In genomic region chr4:154478128-154478527, GRCh38 we compare ENCODE assay signal across 18 cellular contexts. TPM values are rescaled to one million over a fixed set of nuclear protein-coding genes. Genes with fewer than 3 reads are reported as not detected.
DNase-seq lines count a peak whose midpoint lies in the region; ATAC-seq and FAIRE-seq lines count a peak whose summit lies in the region.
"Had no signal": no experiment of that assay in that cellular context is flagged by ENCODE, and none has a peak within 500 bp of the region (broad histone marks: within the 10 kb centered on the region; RNA-seq: fewer than 3 reads in every experiment).

No MANE protein-coding gene starts in this region.

- peak; percentile 77 for ATAC-seq in GM18868 (IDR thresholded peaks at IDR 0.05; ENCODE audit: unreplicated experiment)
- ATAC-seq in GM21423 (IDR thresholded peaks at IDR 0.05; ENCODE audit: unreplicated experiment), result peak; percentile 70
- peak; percentile 85 for ATAC-seq in HG02885 (IDR thresholded peaks at IDR 0.05; ENCODE audit: poor library complexity, unreplicated experiment)
- ATAC-seq in HG03469 (IDR thresholded peaks at IDR 0.05; ENCODE audit: unreplicated experiment), result peak; percentile 80
- ATAC-seq in HG03196 (IDR thresholded peaks at IDR 0.05; ENCODE audit: unreplicated experiment), result no peak
- ATAC-seq: HepG2; stimulated activated naive CD8-positive, alpha-beta T cell treated with anti-CD3 and anti-CD28 coated beads, Interleukin-15, Interleukin-2, amounts not matched to agents 100 U/mL and 50 U/mL, for 24 hours; T-helper 17 cell had no signal

- no peaks in the 10 kb centered on the region for H3K9me3 ChIP-seq in small intestine (ENCODE audit: control insufficient read depth, low read depth)
- H3K9me3 ChIP-seq: ascending aorta had no signal

- DNase-seq in small intestine, result no peak
- no peak for DNase-seq in GDM1 (lab: John Stamatoyannopoulos, UW)
- no peak for DNase-seq in activated T-cell treated with anti-CD3 and anti-CD28 coated beads, Interleukin-2, amount 50 U/mL, for 1 hour
- DNase-seq: activated CD4-positive, alpha-beta T cell treated with anti-CD3 and anti-CD28 coated beads, Interleukin-2, amount 50 U/mL, for 4 hours; effector CD4-positive, alpha-beta T cell; H9; NCI-H1092; NCI-H526 treated with DMSO at 0.1 percent for 48 hours; stimulated activated naive CD8-positive, alpha-beta T cell treated with anti-CD3 and anti-CD28 coated beads, Interleukin-15, Interleukin-2, amounts not matched to agents 100 U/mL and 50 U/mL, for 24 hours; T-helper 17 cell had no signal

- H3K27ac ChIP-seq in small intestine (ENCODE audit: low read depth in 1 of 2, low read length in 1 of 2), result no peak overlapping the region
- H3K27ac ChIP-seq: ascending aorta, neural progenitor cell had no signal

- H3K4me1 ChIP-seq in small intestine (ENCODE audit: control insufficient read depth in 2 of 2, insufficient read depth in 1 of 2, low read depth in 1 of 2, low read length in 1 of 2), result no peaks in the 10 kb centered on the region
- H3K4me1 ChIP-seq: ascending aorta, neural progenitor cell had no signal

- 82 to 86% (median 83%) methylated on average over 2 of the region's 2 CpGs for WGBS in small intestine, 3 donors

- H3K4me3 ChIP-seq in small intestine (ENCODE audit: low read depth in 1 of 2, low read length in 2 of 2), result no peak overlapping the region
- H3K4me3 ChIP-seq: ascending aorta, neural progenitor cell had no signal

- no peaks in the 10 kb centered on the region for H3K36me3 ChIP-seq in small intestine (ENCODE audit: control insufficient read depth in 2 of 2, insufficient read depth in 2 of 2, low read length in 2 of 2)
- H3K36me3 ChIP-seq: ascending aorta, neural progenitor cell had no signal

- FAIRE-seq in small intestine (lab: Jason Lieb, UNC), result no peak
- FAIRE-seq: HepG2 had no signal

- H3K27me3 ChIP-seq in small intestine (ENCODE audit: control insufficient read depth in 2 of 2, insufficient read depth in 2 of 2, low read length in 2 of 2), result peaks cover 0 to 3% of the 10 kb centered on the region in 2 donors
- H3K27me3 ChIP-seq: ascending aorta had no signal

RNA-seq across cellular contexts. Expression of gene DCHS2, which starts 13.5 kb away (rescaled TPM):
- under 1 TPM in 1 of 3 donors, not detected in 2; 0.10 TPM for polyA plus RNA-seq in small intestine
